26 cellular contexts compared by ENCODE assay signal in the genomic region with DNA sequence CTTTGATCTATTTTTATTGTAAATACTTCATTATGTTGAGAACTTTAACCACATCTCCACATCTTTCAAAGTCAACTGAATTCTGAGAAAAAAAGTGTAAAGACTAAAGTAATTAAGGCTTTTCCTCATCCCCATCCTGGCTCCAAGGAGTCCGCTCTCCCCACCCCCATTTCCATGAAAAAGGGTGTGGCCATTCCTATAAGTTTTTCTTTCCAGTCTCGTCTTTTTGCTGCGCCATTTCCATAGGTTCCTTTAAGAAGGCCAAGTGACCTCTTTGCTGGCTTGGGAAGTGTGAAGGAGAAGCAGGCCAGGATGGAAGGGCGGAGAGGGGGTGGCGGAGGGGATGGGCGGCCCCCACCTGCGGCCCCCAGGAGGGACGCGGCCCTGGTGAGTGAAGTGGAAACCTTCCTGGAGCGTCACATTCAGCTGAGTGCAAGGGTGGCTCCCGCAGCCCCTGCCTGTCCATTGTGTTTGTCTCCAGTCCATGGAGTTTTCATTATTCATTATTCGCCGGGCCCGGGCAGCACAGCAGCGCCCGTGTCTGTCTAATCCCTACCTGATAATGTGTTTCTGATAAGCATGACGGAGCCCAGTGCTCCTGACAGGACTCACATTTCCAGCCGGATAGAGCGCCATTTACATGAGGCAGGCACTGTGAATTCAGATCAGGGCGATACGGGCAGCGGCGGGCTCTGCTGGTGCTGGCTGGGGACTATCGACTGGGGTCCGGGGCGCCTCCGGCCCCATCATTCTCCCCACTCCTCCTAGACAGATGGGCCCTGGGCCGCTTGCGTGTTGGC.
DNase-seq lines count a peak whose midpoint lies in the region; ATAC-seq and TF ChIP-seq lines count a peak whose summit lies in the region.
"Had no signal": no experiment of that assay in that cellular context is flagged by ENCODE, and none has a peak within 500 bp of the region (broad histone marks: within the 10 kb centered on the region; RNA-seq: fewer than 3 reads in every experiment).

No MANE protein-coding gene starts in this region.

- H3K4ac ChIP-seq in mesendoderm (ENCODE audit: low read depth, low read length), result no peak overlapping the region

- peaks cover 3% of the 10 kb centered on the region; the same call in 1 of the 2 replicates for H3K9me3 ChIP-seq in BE2C
- no peaks in the 10 kb centered on the region for H3K9me3 ChIP-seq in HUES48 (ENCODE audit: control insufficient read depth, insufficient read depth, low read length)
- no peaks in the 10 kb centered on the region for H3K9me3 ChIP-seq in MM.1S (replicated peaks; ENCODE audit: insufficient read depth, low read length)
- H3K9me3 ChIP-seq: body of pancreas, Peyer's patch, thoracic aorta had no signal

- H2BK120ac ChIP-seq in mesendoderm (ENCODE audit: low read depth, low read length), result no peak overlapping the region

- H4K8ac ChIP-seq in mesendoderm (ENCODE audit: low read depth, low read length), result no peak overlapping the region

- no peak overlapping the region for H3K4me3 ChIP-seq in BE2C (ENCODE audit: low read depth, low read length)
- H3K4me3 ChIP-seq in HUES48 (ENCODE audit: low read depth, low read length), result peak overlapping the region; percentile 48
- no peak overlapping the region for H3K4me3 ChIP-seq in mesendoderm (ENCODE audit: low read length)
- no peak overlapping the region for H3K4me3 ChIP-seq in MM.1S (ENCODE audit: low read length)
- H3K4me3 ChIP-seq: body of pancreas, K562, Peyer's patch, thoracic aorta had no signal

- H3K4me1 Mint-ChIP-seq in glutamatergic neuron (ENCODE audit: low read depth, unreplicated experiment), result peaks cover 12% of the 10 kb centered on the region
- H3K4me1 Mint-ChIP-seq: activated naive CD8-positive, alpha-beta T cell treated with anti-CD3 and anti-CD28 coated beads, Interleukin-2, amount 50 U/mL, for 24 hours had no signal

- H3K18ac ChIP-seq in mesendoderm (ENCODE audit: low read length), result peak overlapping the region; percentile 19

- no peak overlapping the region for H2BK15ac ChIP-seq in mesendoderm (replicated peaks; ENCODE audit: low read depth)

- peaks cover 3% of the 10 kb centered on the region for H3K27me3 Mint-ChIP-seq in glutamatergic neuron (ENCODE audit: unreplicated experiment)
- H3K27me3 Mint-ChIP-seq: activated naive CD8-positive, alpha-beta T cell treated with anti-CD3 and anti-CD28 coated beads, Interleukin-2, amount 50 U/mL, for 24 hours had no signal

- peaks cover 4% of the 10 kb centered on the region for H3K9me3 Mint-ChIP-seq in glutamatergic neuron (ENCODE audit: unreplicated experiment)

- no peak for TF ChIP-seq CTCF in BE2C (IDR thresholded peaks at IDR 0.05; ENCODE audit: low read depth, low read length)
- no peak for TF ChIP-seq CTCF in glutamatergic neuron (IDR thresholded peaks at IDR 0.05; ENCODE audit: partially characterized antibody, unreplicated experiment)
- no peak for TF ChIP-seq CTCF in MM.1S (IDR thresholded peaks at IDR 0.05; ENCODE audit: low read length)

- H3K27ac ChIP-seq in HUES48 (ENCODE audit: low read depth, low read length), result peak overlapping the region; percentile 3
- peak overlapping the region; percentile 64 for H3K27ac ChIP-seq in mesendoderm (ENCODE audit: low read depth, low read length)
- no peak overlapping the region for H3K27ac ChIP-seq in MM.1S (ENCODE audit: low read length)
- H3K27ac ChIP-seq: body of pancreas, C4-2B, foreskin keratinocyte, Peyer's patch, thoracic aorta had no signal

- H4K20me1 ChIP-seq in MM.1S (ENCODE audit: insufficient read depth, low read length), result no peaks in the 10 kb centered on the region

- H3K79me1 ChIP-seq in mesendoderm (ENCODE audit: low read length), result no peaks in the 10 kb centered on the region

- no CpG with 5 or more reads among the region's 29 CpGs for WGBS in mesendoderm (ENCODE audit: extremely low coverage, insufficient coverage, low lambda C conversion rate)

- no peaks in the 10 kb centered on the region for H3K79me2 ChIP-seq in mesendoderm (ENCODE audit: control insufficient read depth, insufficient read depth, low read length)
- no peaks in the 10 kb centered on the region for H3K79me2 ChIP-seq in MM.1S (ENCODE audit: low read length)

- H3K9me2 ChIP-seq in MM.1S (replicated peaks; ENCODE audit: insufficient read depth, low read length), result no peaks in the 10 kb centered on the region

- H3K27ac Mint-ChIP-seq in glutamatergic neuron (ENCODE audit: unreplicated experiment), result no peak overlapping the region
- H3K27ac Mint-ChIP-seq: activated naive CD8-positive, alpha-beta T cell treated with anti-CD3 and anti-CD28 coated beads, Interleukin-2, amount 50 U/mL, for 24 hours had no signal

- no peaks in the 10 kb centered on the region for H3K27me3 ChIP-seq in BE2C
- no peaks in the 10 kb centered on the region for H3K27me3 ChIP-seq in HUES48 (ENCODE audit: control insufficient read depth, insufficient read depth, low read length)
- no peaks in the 10 kb centered on the region for H3K27me3 ChIP-seq in mesendoderm (ENCODE audit: insufficient read depth, low read length, poor library complexity)
- no peaks in the 10 kb centered on the region for H3K27me3 ChIP-seq in MM.1S (replicated peaks; ENCODE audit: insufficient read depth, low read length)
- H3K27me3 ChIP-seq: body of pancreas, foreskin keratinocyte, Peyer's patch had no signal

- peak overlapping the region; percentile 69 for H3K56ac ChIP-seq in mesendoderm (ENCODE audit: low read length)

- H3K36me3 ChIP-seq in BE2C (no peaks in the 10 kb centered on the region), HUES48 (ENCODE audit: control insufficient read depth, insufficient read depth, low read length) (no peaks in the 10 kb centered on the region), mesendoderm (ENCODE audit: control insufficient read depth, insufficient read depth, low read length) (no peaks in the 10 kb centered on the region), MM.1S (replicated peaks; ENCODE audit: insufficient read depth, low read length) (no peaks in the 10 kb centered on the region)
- H3K36me3 ChIP-seq: Peyer's patch, thoracic aorta had no signal

- H3K4me1 ChIP-seq in BE2C, result no peaks in the 10 kb centered on the region
- H3K4me1 ChIP-seq in HUES48 (ENCODE audit: control insufficient read depth, insufficient read depth, low read length), result peaks cover 45% of the 10 kb centered on the region
- H3K4me1 ChIP-seq in mesendoderm (ENCODE audit: control insufficient read depth, low read depth, low read length), result peaks cover 10% of the 10 kb centered on the region
- H3K4me1 ChIP-seq in MM.1S (ENCODE audit: low read length), result no peaks in the 10 kb centered on the region
- H3K4me1 ChIP-seq: body of pancreas, foreskin keratinocyte, Peyer's patch had no signal

- no peak overlapping the region for H2AFZ ChIP-seq in MM.1S (ENCODE audit: low read length)

- H3K23ac ChIP-seq in mesendoderm (ENCODE audit: low read length), result no peak overlapping the region

- H3K9ac ChIP-seq in HUES48 (ENCODE audit: low read depth, low read length), result no peak overlapping the region
- peak overlapping the region; percentile 27 for H3K9ac ChIP-seq in mesendoderm (ENCODE audit: low read length)
- no peak overlapping the region for H3K9ac ChIP-seq in MM.1S (ENCODE audit: low read length)

- ATAC-seq in HG02884 (IDR thresholded peaks at IDR 0.05; ENCODE audit: unreplicated experiment), result no peak
- ATAC-seq: activated naive CD8-positive, alpha-beta T cell treated with anti-CD3 and anti-CD28 coated beads, Interleukin-2, amount 50 U/mL, for 24 hours; body of pancreas; foreskin keratinocyte; K562 had no signal

- H2AK5ac ChIP-seq in mesendoderm (ENCODE audit: low read length), result peak overlapping the region; percentile 28

- DNase-seq in BE2C, result peak; percentile 11
- DNase-seq in glutamatergic neuron, result peak; percentile 31
- DNase-seq in mesendoderm, result peak; percentile 92
- DNase-seq in MM.1S, result no peak
- DNase-seq in hepatic stellate cell (ENCODE audit: low spot score), result no peak
- no peak for DNase-seq in A172 (ENCODE audit: low spot score)
- DNase-seq: activated CD4-positive, alpha-beta T cell treated with anti-CD3 and anti-CD28 coated beads for 1 hour; activated gamma-delta T cell treated with Interleukin-2 at 50 U/mL for 16 hours; activated naive CD8-positive, alpha-beta T cell treated with anti-CD3 and anti-CD28 coated beads, Interleukin-2, amount 50 U/mL, for 24 hours; activated T-cell treated with anti-CD3 and anti-CD28 coated beads, Interleukin-2, amount 50 U/mL, for 1 hour; body of pancreas; erythroblast; foreskin keratinocyte; NCI-H1436; NCI-H2171; NCI-H524 treated with DMSO at 0.1 percent for 48 hours; Peyer's patch; stimulated activated CD4-positive, alpha-beta T cell treated with anti-CD3 and anti-CD28 coated beads, Interleukin-12 subunit alpha, Interleukin-12 subunit beta, amount 100 ng/mL, for 4 hours; stimulated activated CD4-positive, alpha-beta T cell treated with anti-CD3 and anti-CD28 coated beads, Interleukin-4, amount 100 ng/mL, for 4 hours; stimulated activated naive CD4-positive, alpha-beta T cell; T-helper 1 cell had no signal

- peak overlapping the region; percentile 74 for H2BK5ac ChIP-seq in mesendoderm (ENCODE audit: low read length)

- H3K36me3 Mint-ChIP-seq in glutamatergic neuron (ENCODE audit: unreplicated experiment), result no peaks in the 10 kb centered on the region

- peak overlapping the region; percentile 19 for H3K4me2 ChIP-seq in mesendoderm (ENCODE audit: low read length)
- no peak overlapping the region for H3K4me2 ChIP-seq in MM.1S (ENCODE audit: low read depth, low read length)

- H4K5ac ChIP-seq in mesendoderm (ENCODE audit: low read length), result no peak overlapping the region

- H3K4me3 Mint-ChIP-seq in glutamatergic neuron (ENCODE audit: unreplicated experiment), result peak overlapping the region; percentile 45
- H3K4me3 Mint-ChIP-seq: activated naive CD8-positive, alpha-beta T cell treated with anti-CD3 and anti-CD28 coated beads, Interleukin-2, amount 50 U/mL, for 24 hours had no signal

- H3F3A ChIP-seq in MM.1S (ENCODE audit: insufficient read depth, low read length), result no peaks in the 10 kb centered on the region

Comparison
In these comparisons a context has a peak if more than half of its experiments do, and no peak if none do; other contexts are left out.
1. DNase-seq: peak in BE2C (single experiment), glutamatergic neuron (single experiment) and mesendoderm (single experiment); none in MM.1S (single experiment), hepatic stellate cell (single experiment) and A172 (single experiment).